In genomic region chrY:19503092-19503449, GRCh38 we compare ENCODE assay signal across 9 cellular contexts.
A peak's percentile ranks its signal among the peaks of the same experiment; 100 is the strongest.
DNase-seq lines count a peak whose midpoint lies in the region; ATAC-seq, FAIRE-seq and TF ChIP-seq lines count a peak whose summit lies in the region.
"Had no signal": no experiment of that assay in that cellular context is flagged by ENCODE, and none has a peak within 500 bp of the region (broad histone marks: within the 10 kb centered on the region; RNA-seq: fewer than 3 reads in every experiment).

No MANE protein-coding gene starts in this region.

- peak overlapping the region; percentile 40 for H3K4me3 ChIP-seq in effector memory CD4-positive, alpha-beta T cell (ENCODE audit: insufficient read depth, low read depth, low read length, poor library complexity, severe bottlenecking)
- H3K4me3 ChIP-seq in aorta (ENCODE audit: low read length in 2 of 2), result no peak overlapping the region

- H3K27me3 ChIP-seq in effector memory CD4-positive, alpha-beta T cell (replicated peaks; ENCODE audit: control insufficient read depth, insufficient read depth, low read length, poor library complexity, severe bottlenecking), result no peaks in the 10 kb centered on the region
- H3K27me3 ChIP-seq in aorta (ENCODE audit: control insufficient read depth in 1 of 2, insufficient read depth in 2 of 2, low read length in 1 of 2), result no peaks in the 10 kb centered on the region

- H3K36me3 Mint-ChIP-seq in activated CD4-positive, alpha-beta T cell treated with anti-CD3 and anti-CD28 coated beads, Interleukin-2, amount 10 ng/mL, durations not matched to agents 24 days and 14 days (ENCODE audit: low read depth), result peaks cover 2% of the 10 kb centered on the region

- H3K27me3 Mint-ChIP-seq in activated CD4-positive, alpha-beta T cell treated with anti-CD3 and anti-CD28 coated beads, Interleukin-2, amount 10 ng/mL, durations not matched to agents 24 days and 14 days, result peaks cover 6% of the 10 kb centered on the region

- no peaks in the 10 kb centered on the region for H3K9me3 Mint-ChIP-seq in activated CD4-positive, alpha-beta T cell treated with anti-CD3 and anti-CD28 coated beads, Interleukin-2, amount 10 ng/mL, durations not matched to agents 24 days and 14 days

- H3K4me1 ChIP-seq in effector memory CD4-positive, alpha-beta T cell (ENCODE audit: control insufficient read depth, insufficient read depth, low read length, poor library complexity, severe bottlenecking), result no peaks in the 10 kb centered on the region
- H3K4me1 ChIP-seq in aorta (ENCODE audit: control insufficient read depth in 1 of 2, insufficient read depth in 2 of 2, low read length in 2 of 2), result no peaks in the 10 kb centered on the region

- peak; percentile 83 for FAIRE-seq in GM19239 (lab: Jason Lieb, UNC)

- peak overlapping the region; percentile 88 for H3K4me3 Mint-ChIP-seq in activated CD4-positive, alpha-beta T cell treated with anti-CD3 and anti-CD28 coated beads, Interleukin-2, amount 10 ng/mL, durations not matched to agents 24 days and 14 days

- no peak for DNase-seq in GM19239 (ENCODE audit: insufficient read length, low spot score)
- DNase-seq in activated CD4-positive, alpha-beta T cell treated with anti-CD3 and anti-CD28 coated beads, Interleukin-2, amount 10 ng/mL, durations not matched to agents 24 days and 14 days, result peak; percentile 73
- DNase-seq in effector memory CD4-positive, alpha-beta T cell, result peak in 2 of 3 donors; percentile 0 to 8
- DNase-seq in stimulated activated CD4-positive, alpha-beta T cell treated with anti-CD3 and anti-CD28 coated beads, Interleukin-4, amount 100 ng/mL, for 1 hour, result peak; percentile 31
- DNase-seq in NCI-H2171 treated with DMSO at 0.1 percent for 48 hours (lab: John Stamatoyannopoulos, UW), result no peak
- no peak for DNase-seq in aorta
- no peak for DNase-seq in SKM-1 (lab: John Stamatoyannopoulos, UW; ENCODE audit: unreplicated experiment)
- DNase-seq: Right ventricle myocardium superior had no signal

- H3K36me3 ChIP-seq in effector memory CD4-positive, alpha-beta T cell (ENCODE audit: control insufficient read depth, insufficient read depth, low read length), result no peaks in the 10 kb centered on the region
- no peaks in the 10 kb centered on the region for H3K36me3 ChIP-seq in aorta (ENCODE audit: control insufficient read depth in 1 of 2, insufficient read depth in 2 of 2, low read length in 1 of 2)

- intact Hi-C loops in activated CD4-positive, alpha-beta T cell treated with anti-CD3 and anti-CD28 coated beads, Interleukin-2, amount 10 ng/mL, durations not matched to agents 24 days and 14 days (cut with micrococcal nuclease), result loop anchor here (1.0 to 5.0 kb wide), 2 partner anchors 70 to 244 kb away; no protein-coding TSS in a partner anchor
- intact Hi-C loops in aorta (cut with DNase I), result no loop called here

- TF ChIP-seq POLR2A in GM18505 (IDR thresholded peaks at IDR 0.05; ENCODE audit: borderline replicate concordance, extremely low read depth, insufficient read depth, insufficient read length), result no peak

- ATAC-seq in aorta (ENCODE audit: low FRiP score) (no peak), GM18505 (IDR thresholded peaks at IDR 0.05; ENCODE audit: unreplicated experiment) (no peak)

- whole genome bisulfite sequencing in aorta, 2 donors, result 39% methylated on average over 15 of the region's 15 CpGs; no CpG with 5 or more reads in 1 of the 2 donors

- peak overlapping the region; percentile 89 for H3K27ac Mint-ChIP-seq in activated CD4-positive, alpha-beta T cell treated with anti-CD3 and anti-CD28 coated beads, Interleukin-2, amount 10 ng/mL, durations not matched to agents 24 days and 14 days

- H3K9me3 ChIP-seq in effector memory CD4-positive, alpha-beta T cell (ENCODE audit: control insufficient read depth, low read length), result no peaks in the 10 kb centered on the region
- no peaks in the 10 kb centered on the region for H3K9me3 ChIP-seq in aorta (ENCODE audit: control insufficient read depth, low read length)

- H3K4me1 Mint-ChIP-seq in activated CD4-positive, alpha-beta T cell treated with anti-CD3 and anti-CD28 coated beads, Interleukin-2, amount 10 ng/mL, durations not matched to agents 24 days and 14 days, result peaks cover 25% of the 10 kb centered on the region

- H3K27ac ChIP-seq in effector memory CD4-positive, alpha-beta T cell (ENCODE audit: insufficient read depth, low read length, poor library complexity, severe bottlenecking), result peak overlapping the region; percentile 45
- H3K27ac ChIP-seq in aorta (ENCODE audit: low read depth in 1 of 2, low read length in 2 of 2), result no peak overlapping the region

Comparison
In these comparisons a context has a peak if more than half of its experiments do, and no peak if none do; other contexts are left out.
1. DNase-seq: peak in activated CD4-positive, alpha-beta T cell treated with anti-CD3 and anti-CD28 coated beads, Interleukin-2, amount 10 ng/mL, durations not matched to agents 24 days and 14 days (single experiment), effector memory CD4-positive, alpha-beta T cell (2 of 3) and stimulated activated CD4-positive, alpha-beta T cell treated with anti-CD3 and anti-CD28 coated beads, Interleukin-4, amount 100 ng/mL, for 1 hour (single experiment); none in GM19239 (single experiment), NCI-H2171 treated with DMSO at 0.1 percent for 48 hours (single experiment), aorta (0 of 2) and SKM-1 (single experiment).